In genomic region chr22:39529487-39529851, GRCh38 we compare ENCODE assay signal across 9 cellular contexts. TPM values are rescaled to one million over a fixed set of nuclear protein-coding genes. Genes with fewer than 3 reads are reported as not detected.
DNase-seq lines count a peak whose midpoint lies in the region; ATAC-seq and TF ChIP-seq lines count a peak whose summit lies in the region.
"Had no signal": no experiment of that assay in that cellular context is flagged by ENCODE, and none has a peak within 500 bp of the region (broad histone marks: within the 10 kb centered on the region; RNA-seq: fewer than 3 reads in every experiment).

No MANE protein-coding gene starts in this region.

- H3K4me3 ChIP-seq in heart right ventricle (peak overlapping the region in 6 of 10 donors; percentile 16 to 31 (median 26)), right cardiac atrium (ENCODE audit: low read length) (no peak overlapping the region), mucosa of stomach (ENCODE audit: low read length) (peak overlapping the region; percentile 27), A673 (ENCODE audit: low read depth, low read length, poor library complexity, severe bottlenecking) (no peak overlapping the region)
- H3K4me3 ChIP-seq: body of pancreas had no signal

- H3K27me3 Mint-ChIP-seq in activated naive CD8-positive, alpha-beta T cell treated with anti-CD3 and anti-CD28 coated beads, Interleukin-2, amount 10 ng/mL, durations not matched to agents 7 days and 5 days: no peaks in the 10 kb centered on the region
- H3K27me3 Mint-ChIP-seq in type B pancreatic cell: no peaks in the 10 kb centered on the region

- peaks cover 65% of the 10 kb centered on the region for H3K4me1 Mint-ChIP-seq in activated naive CD8-positive, alpha-beta T cell treated with anti-CD3 and anti-CD28 coated beads, Interleukin-2, amount 10 ng/mL, durations not matched to agents 7 days and 5 days
- H3K4me1 Mint-ChIP-seq in type B pancreatic cell (ENCODE audit: unreplicated experiment): peaks cover 59% of the 10 kb centered on the region

- H3K27me3 ChIP-seq in heart right ventricle (no peaks in the 10 kb centered on the region), right cardiac atrium (ENCODE audit: control insufficient read depth, insufficient read depth) (no peaks in the 10 kb centered on the region), mucosa of stomach (ENCODE audit: control insufficient read depth, insufficient read depth, low read length) (no peaks in the 10 kb centered on the region), A673 (replicated peaks; ENCODE audit: insufficient read depth, low read depth, low read length, poor library complexity) (no peaks in the 10 kb centered on the region)
- H3K27me3 ChIP-seq: body of pancreas had no signal

- H3K36me3 Mint-ChIP-seq in activated naive CD8-positive, alpha-beta T cell treated with anti-CD3 and anti-CD28 coated beads, Interleukin-2, amount 10 ng/mL, durations not matched to agents 7 days and 5 days: peaks cover 32% of the 10 kb centered on the region
- H3K36me3 Mint-ChIP-seq in type B pancreatic cell: peaks cover 9% of the 10 kb centered on the region

- no peak for DNase-seq in heart right ventricle
- no peak for DNase-seq in right cardiac atrium
- DNase-seq in activated naive CD8-positive, alpha-beta T cell treated with anti-CD3 and anti-CD28 coated beads, Interleukin-2, amount 10 ng/mL, durations not matched to agents 7 days and 5 days: no peak
- no peak for DNase-seq in type B pancreatic cell (ENCODE audit: extremely low spot score, unreplicated experiment)
- DNase-seq in A673 (ENCODE audit: low spot score): no peak

- ATAC-seq in heart right ventricle (no peak), right cardiac atrium (no peak), HG02840 (IDR thresholded peaks at IDR 0.05; ENCODE audit: low FRiP score, unreplicated experiment) (no peak), HG02642 (IDR thresholded peaks at IDR 0.05; ENCODE audit: poor library complexity, unreplicated experiment) (no peak)
- ATAC-seq in activated naive CD8-positive, alpha-beta T cell treated with anti-CD3 and anti-CD28 coated beads, Interleukin-2, amount 10 ng/mL, durations not matched to agents 7 days and 5 days (ENCODE audit: low read depth): no peak

- H3K27ac ChIP-seq in heart right ventricle (peak overlapping the region in 7 of 10 donors; percentile 16 to 67 (median 36)), right cardiac atrium (ENCODE audit: low read length) (no peak overlapping the region), A673 (ENCODE audit: low read depth, low read length, poor library complexity, severe bottlenecking) (no peak overlapping the region)

- H3K4me1 ChIP-seq in heart right ventricle: peaks cover 26 to 86% (median 62%) of the 10 kb centered on the region in 9 donors
- peaks cover 9% of the 10 kb centered on the region for H3K4me1 ChIP-seq in right cardiac atrium (ENCODE audit: control insufficient read depth, insufficient read depth, low read length)
- peaks cover 57% of the 10 kb centered on the region for H3K4me1 ChIP-seq in mucosa of stomach (ENCODE audit: control insufficient read depth, insufficient read depth, low read length)
- peaks cover 44% of the 10 kb centered on the region for H3K4me1 ChIP-seq in A673 (ENCODE audit: insufficient read depth, low read length, poor library complexity, severe bottlenecking)

- POLR2A ChIA-PET in activated naive CD8-positive, alpha-beta T cell treated with anti-CD3 and anti-CD28 coated beads, Interleukin-2, amount 10 ng/mL, durations not matched to agents 7 days and 5 days (lab: Charles Lee): interaction anchor here (0.8 to 8.6 kb wide), 15 partner anchors 9 to 651 kb away, joined by 3 to 80 read pairs (median 6); partner anchors contain the start of genes ATF4, MIEF1, RPL3 and TAB1
- POLR2A ChIA-PET in A673 (lab: Charles Lee; ENCODE audit: low non-redundant PET): interaction anchor here (0.6 to 0.7 kb wide), 2 partner anchors 210 to 358 kb away, joined by 3 to 5 read pairs; partner anchors contain the start of gene RPL3

- peak overlapping the region; percentile 67 for H3K4me3 Mint-ChIP-seq in activated naive CD8-positive, alpha-beta T cell treated with anti-CD3 and anti-CD28 coated beads, Interleukin-2, amount 10 ng/mL, durations not matched to agents 7 days and 5 days
- peak overlapping the region; percentile 98 for H3K4me3 Mint-ChIP-seq in type B pancreatic cell

- peak overlapping the region; percentile 43 for H3K27ac Mint-ChIP-seq in activated naive CD8-positive, alpha-beta T cell treated with anti-CD3 and anti-CD28 coated beads, Interleukin-2, amount 10 ng/mL, durations not matched to agents 7 days and 5 days
- H3K27ac Mint-ChIP-seq in type B pancreatic cell: peak overlapping the region; percentile 80

- H3K9me3 Mint-ChIP-seq in activated naive CD8-positive, alpha-beta T cell treated with anti-CD3 and anti-CD28 coated beads, Interleukin-2, amount 10 ng/mL, durations not matched to agents 7 days and 5 days: no peaks in the 10 kb centered on the region
- H3K9me3 Mint-ChIP-seq in type B pancreatic cell: no peaks in the 10 kb centered on the region

- H3K9ac ChIP-seq in mucosa of stomach (ENCODE audit: low read length): peak overlapping the region; percentile 22

- H3K9me3 ChIP-seq in heart right ventricle: no peaks in the 10 kb centered on the region
- no peaks in the 10 kb centered on the region for H3K9me3 ChIP-seq in right cardiac atrium (ENCODE audit: control insufficient read depth, low read length)
- no peaks in the 10 kb centered on the region for H3K9me3 ChIP-seq in mucosa of stomach (ENCODE audit: control insufficient read depth, low read length)
- H3K9me3 ChIP-seq in A673 (ENCODE audit: low read depth, low read length, poor library complexity, severe bottlenecking): no peaks in the 10 kb centered on the region
- H3K9me3 ChIP-seq: body of pancreas had no signal

- H3K36me3 ChIP-seq in heart right ventricle (peaks cover 0 to 55% (median 0%) of the 10 kb centered on the region in 9 donors), mucosa of stomach (ENCODE audit: control insufficient read depth, insufficient read depth, low read length) (peaks cover 16% of the 10 kb centered on the region), A673 (ENCODE audit: insufficient read depth, low read length, poor library complexity, severe bottlenecking) (peaks cover 29% of the 10 kb centered on the region)

- intact Hi-C loops in heart right ventricle (cut with DNase I) (loop anchor here (1.0 to 10.0 kb wide), 10 partner anchors 30 to 377 kb away; partner anchors contain the start of genes RPL3 (in 3 of the 10), SYNGR1 (in 3 of the 10) and CBX7 (in 1 of the 10)), right cardiac atrium (cut with DNase I) (loop anchor here (5.0 to 10.0 kb wide), 4 partner anchors 37 to 212 kb away; partner anchors contain the start of genes RPL3 (in 1 of the 4) and SYNGR1 (in 1 of the 4)), A673 (cut with micrococcal nuclease; ENCODE audit: unreplicated experiment) (loop anchor here (5.0 to 10.0 kb wide), 2 partner anchors 135 to 212 kb away; partner anchors contain the start of genes RPL3 and TAB1)

- TF ChIP-seq CTCF in heart right ventricle (IDR thresholded peaks at IDR 0.05) (peak in 5 of 9 donors; percentile 10 to 41 (median 28)), type B pancreatic cell (conservative IDR thresholded peaks at IDR 0.05) (peak; percentile 44), A673 (conservative IDR thresholded peaks at IDR 0.05; ENCODE audit: low read depth, low read length) (no peak; the same call in 1 of the 2 replicates)

- WGBS in heart right ventricle, 2 donors: 59 to 60% methylated on average over 17 of the region's 17 CpGs
- 55% methylated on average over 17 of the region's 17 CpGs for WGBS in right cardiac atrium

- no TSS peak for BruUV-seq in A673 (replicated peaks; lab: Mats Ljungman, UMichigan)

- CTCF ChIA-PET in A673 (lab: Charles Lee): interaction anchor here (0.6 to 2.1 kb wide), 13 partner anchors 27 to 760 kb away, joined by 3 to 26 read pairs (median 5); partner anchors contain the start of genes MIEF1, SYNGR1 and TAB1

RNA-seq across cellular contexts. Expression of gene RPS19BP1, which starts 3.1 kb away (rescaled TPM):
- total RNA-seq in heart right ventricle: 10 to 100 TPM; 31.3 to 64.0 (median 37.2) TPM
- 100 to 1,000 TPM; 154 to 222 TPM for polyA plus RNA-seq in heart right ventricle
- total RNA-seq in right cardiac atrium: 10 to 100 TPM; 55.1 to 75.5 (median 61.8) TPM
- polyA plus RNA-seq in right cardiac atrium: 155 TPM
- total RNA-seq in activated naive CD8-positive, alpha-beta T cell treated with anti-CD3 and anti-CD28 coated beads, Interleukin-2, amount 10 ng/mL, durations not matched to agents 7 days and 5 days: 10 to 100 TPM; 66.5 to 71.4 TPM
- total RNA-seq in type B pancreatic cell (ENCODE audit: low replicate concordance): 52.3 and 59.1 TPM in 2 replicates
- 93.5 and 97.2 TPM in 2 replicates for total RNA-seq in A673 (2021)

RNA-seq across cellular contexts. Expression of gene ATF4, which starts 9.1 kb away (rescaled TPM):
- 100 to 1,000 TPM in 9 of 10 donors, 10 to 100 TPM in 1; 95.2 to 319 (median 133) TPM for total RNA-seq in heart right ventricle
- 100 to 1,000 TPM; 439 to 637 TPM for polyA plus RNA-seq in heart right ventricle
- total RNA-seq in right cardiac atrium: 100 to 1,000 TPM; 156 to 254 (median 177) TPM
- polyA plus RNA-seq in right cardiac atrium: 244 TPM
- 100 to 1,000 TPM; 413 to 424 TPM for total RNA-seq in activated naive CD8-positive, alpha-beta T cell treated with anti-CD3 and anti-CD28 coated beads, Interleukin-2, amount 10 ng/mL, durations not matched to agents 7 days and 5 days
- total RNA-seq in type B pancreatic cell (ENCODE audit: low replicate concordance): 315 and 398 TPM in 2 replicates
- 476 and 573 TPM in 2 replicates for total RNA-seq in A673 (2021)

RNA-seq across cellular contexts. Expression of gene MIEF1, which starts 27.4 kb away (rescaled TPM):
- total RNA-seq in heart right ventricle: 10 to 100 TPM; 12.8 to 35.8 (median 17.5) TPM
- 1 to 10 TPM; 7.0 to 9.1 TPM for polyA plus RNA-seq in heart right ventricle
- 10 to 100 TPM; 16.3 to 22.2 (median 18.7) TPM for total RNA-seq in right cardiac atrium
- 9.0 TPM for polyA plus RNA-seq in right cardiac atrium
- total RNA-seq in activated naive CD8-positive, alpha-beta T cell treated with anti-CD3 and anti-CD28 coated beads, Interleukin-2, amount 10 ng/mL, durations not matched to agents 7 days and 5 days: 10 to 100 TPM; 33.9 to 40.0 TPM
- 35.0 and 35.5 TPM in 2 replicates for total RNA-seq in type B pancreatic cell (ENCODE audit: low replicate concordance)
- 47.1 and 55.1 TPM in 2 replicates for total RNA-seq in A673 (2021)

RNA-seq across cellular contexts. Expression of gene CACNA1I, which starts 41.1 kb away (rescaled TPM):
- total RNA-seq in heart right ventricle (under 1 TPM in 5 of 10 donors, not detected in 5; 0.04 to 0.06 (median 0.05) TPM), right cardiac atrium (under 1 TPM in 1 of 4 donors, not detected in 3; 0.06 TPM), type B pancreatic cell (ENCODE audit: low replicate concordance) (0.60 and 1.1 TPM in 2 replicates), A673 (2021) (0.90 and 1.4 TPM in 2 replicates)
- polyA plus RNA-seq in heart right ventricle (under 1 TPM in 1 of 2 donors, not detected in 1; under 0.01 TPM), right cardiac atrium (0.07 TPM)
- 10 to 100 TPM; 17.3 to 19.0 TPM for total RNA-seq in activated naive CD8-positive, alpha-beta T cell treated with anti-CD3 and anti-CD28 coated beads, Interleukin-2, amount 10 ng/mL, durations not matched to agents 7 days and 5 days

Comparison
In these comparisons a context has a peak if more than half of its experiments do, and no peak if none do; other contexts are left out.
1. H3K27ac ChIP-seq: peak in heart right ventricle (7 of 10); none in right cardiac atrium (single experiment) and A673 (single experiment).
2. H3K4me3 ChIP-seq: peak in heart right ventricle (6 of 10) and mucosa of stomach (single experiment); none in right cardiac atrium (single experiment) and A673 (single experiment).